1 cellular context compared by ENCODE assay signal in the genomic region with DNA sequence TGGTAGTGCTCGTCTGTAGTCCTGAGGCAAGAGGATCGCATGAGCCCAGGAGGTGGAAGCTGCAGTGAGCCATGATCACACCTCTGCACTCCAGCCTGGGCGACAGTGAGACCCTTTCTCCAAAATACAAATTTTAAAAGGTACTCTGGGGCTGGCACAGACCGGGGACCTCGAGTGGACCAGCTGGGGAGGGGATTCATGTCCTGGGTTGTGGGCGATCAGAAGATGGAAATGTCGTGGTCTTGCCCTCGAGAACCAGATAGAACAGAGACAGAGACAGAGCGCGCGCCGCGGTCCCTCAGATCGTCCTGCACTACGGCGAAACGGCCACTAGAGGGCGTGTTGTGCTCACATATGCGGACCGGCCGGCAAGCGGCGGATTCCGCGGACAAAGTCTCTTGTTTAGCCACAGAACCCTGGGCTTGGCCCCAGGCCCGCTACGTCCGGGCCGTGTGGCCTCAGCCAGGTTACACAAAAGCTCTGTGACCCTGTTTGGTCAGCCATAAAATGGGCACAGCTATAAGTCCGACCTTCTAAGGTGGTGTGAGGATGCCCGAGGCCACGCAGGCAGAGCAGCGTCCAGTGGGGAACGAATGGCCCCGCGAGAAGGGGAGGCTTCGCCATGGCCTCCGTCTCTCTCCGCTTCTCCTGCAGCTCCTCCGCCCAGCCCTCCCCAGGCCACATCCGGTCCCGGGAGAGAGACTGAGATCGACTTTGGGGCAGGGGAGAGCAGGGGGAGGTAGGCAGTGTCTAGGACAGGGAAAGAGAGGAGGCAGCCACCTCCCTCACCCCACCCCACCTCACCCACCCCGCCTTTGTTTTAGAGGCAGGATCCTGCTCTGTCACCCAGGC.
TF ChIP-seq lines count a peak whose summit lies in the region.

No MANE protein-coding gene starts in this region.

TF ChIP-seq in HepG2, 621 proteins besides CTCF, POLR2A, EP300 and RAD21 (continued from another document and continues in another):
- no peak for TF ChIP-seq ZBTB39 (CRISPR knock-in tag; IDR thresholded peaks at IDR 0.05)
- TF ChIP-seq TRIM24 (CRISPR knock-in tag; IDR thresholded peaks at IDR 0.05), result no peak
- peak; percentile 81; the same call in 1 of the 2 replicates for TF ChIP-seq CC2D1A (CRISPR knock-in tag; IDR thresholded peaks at IDR 0.05)
- no peak for TF ChIP-seq ZNF646 (CRISPR knock-in tag; IDR thresholded peaks at IDR 0.05)
- no peak for TF ChIP-seq CCAR2 (optimal IDR thresholded peaks at IDR 0.05; ENCODE audit: low read depth, low read length)
- TF ChIP-seq, protein P1, sequence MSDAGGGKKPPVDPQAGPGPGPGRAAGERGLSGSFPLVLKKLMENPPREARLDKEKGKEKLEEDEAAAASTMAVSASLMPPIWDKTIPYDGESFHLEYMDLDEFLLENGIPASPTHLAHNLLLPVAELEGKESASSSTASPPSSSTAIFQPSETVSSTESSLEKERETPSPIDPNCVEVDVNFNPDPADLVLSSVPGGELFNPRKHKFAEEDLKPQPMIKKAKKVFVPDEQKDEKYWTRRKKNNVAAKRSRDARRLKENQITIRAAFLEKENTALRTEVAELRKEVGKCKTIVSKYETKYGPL (CRISPR knock-in tag; IDR thresholded peaks at IDR 0.05), result no peak
- TF ChIP-seq, protein P2, sequence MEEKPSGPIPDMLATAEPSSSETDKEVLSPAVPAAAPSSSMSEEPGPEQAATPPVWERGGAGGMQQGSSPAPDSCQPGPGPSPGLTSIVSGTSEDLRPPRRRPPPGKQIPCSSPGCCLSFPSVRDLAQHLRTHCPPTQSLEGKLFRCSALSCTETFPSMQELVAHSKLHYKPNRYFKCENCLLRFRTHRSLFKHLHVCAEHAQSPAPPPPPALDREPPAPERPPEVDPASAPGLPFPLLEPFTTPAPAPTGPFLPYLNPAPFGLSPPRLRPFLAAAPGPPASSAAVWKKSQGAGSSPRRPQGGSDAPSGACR (CRISPR knock-in tag; IDR thresholded peaks at IDR 0.05), result no peak
- TF ChIP-seq ERF (CRISPR knock-in tag; IDR thresholded peaks at IDR 0.05), result no peak
- TF ChIP-seq MAX (IDR thresholded peaks at IDR 0.05), result peak; percentile 26; the same call in 1 of the 2 replicates
- TF ChIP-seq MXD4 (CRISPR knock-in tag; IDR thresholded peaks at IDR 0.05), result peak; percentile 66; the same call in 1 of the 2 replicates
- TF ChIP-seq ZNF569 (CRISPR knock-in tag; IDR thresholded peaks at IDR 0.05; ENCODE audit: borderline replicate concordance), result no peak
- TF ChIP-seq ZNF326 (CRISPR knock-in tag; IDR thresholded peaks at IDR 0.05; ENCODE audit: borderline replicate concordance), result no peak
- TF ChIP-seq ZKSCAN8 (CRISPR knock-in tag; IDR thresholded peaks at IDR 0.05; ENCODE audit: borderline replicate concordance), result 0 out of 2 replicates have a peak, but pooled peaks have one; percentile 61
- no peak for TF ChIP-seq MBNL3 (CRISPR knock-in tag; conservative IDR thresholded peaks at IDR 0.05)
- TF ChIP-seq ZMYM2 (CRISPR knock-in tag; IDR thresholded peaks at IDR 0.05), result peak; percentile 73; the same call in 1 of the 2 replicates
- TF ChIP-seq SNAI1 (CRISPR knock-in tag; IDR thresholded peaks at IDR 0.05; ENCODE audit: borderline replicate concordance), result no peak
- TF ChIP-seq SRSF4 (IDR thresholded peaks at IDR 0.05; ENCODE audit: low read depth, low read length, poor library complexity, severe bottlenecking), result no peak
- TF ChIP-seq, protein P3, sequence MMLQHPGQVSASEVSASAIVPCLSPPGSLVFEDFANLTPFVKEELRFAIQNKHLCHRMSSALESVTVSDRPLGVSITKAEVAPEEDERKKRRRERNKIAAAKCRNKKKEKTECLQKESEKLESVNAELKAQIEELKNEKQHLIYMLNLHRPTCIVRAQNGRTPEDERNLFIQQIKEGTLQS (CRISPR knock-in tag; IDR thresholded peaks at IDR 0.05), result no peak
- TF ChIP-seq MED8 (CRISPR knock-in tag; IDR thresholded peaks at IDR 0.05; ENCODE audit: insufficient replicate concordance), result no peak
- no peak for TF ChIP-seq TCF12 (IDR thresholded peaks at IDR 0.05)
- TF ChIP-seq TCF12 (CRISPR knock-in tag; IDR thresholded peaks at IDR 0.05), result no peak
- TF ChIP-seq MAFG (CRISPR knock-in tag; IDR thresholded peaks at IDR 0.05), result no peak
- no peak for TF ChIP-seq ZNF333 (CRISPR knock-in tag; IDR thresholded peaks at IDR 0.05; ENCODE audit: borderline replicate concordance)
- TF ChIP-seq RFXAP (CRISPR knock-in tag; IDR thresholded peaks at IDR 0.05; ENCODE audit: borderline replicate concordance), result peak; percentile 53; the same call in 1 of the 2 replicates
- peak; percentile 58; the same call in 1 of the 2 replicates for TF ChIP-seq GFI1 (CRISPR knock-in tag; IDR thresholded peaks at IDR 0.05; ENCODE audit: borderline replicate concordance)
- TF ChIP-seq PRDM10 (CRISPR knock-in tag; IDR thresholded peaks at IDR 0.05; ENCODE audit: low read depth), result no peak
- peak; percentile 60; the same call in 1 of the 2 replicates for TF ChIP-seq HINFP (CRISPR knock-in tag; IDR thresholded peaks at IDR 0.05; ENCODE audit: low read depth)
- TF ChIP-seq ZNF792 (CRISPR knock-in tag; IDR thresholded peaks at IDR 0.05), result no peak
- no peak for TF ChIP-seq REST (IDR thresholded peaks at IDR 0.05; ENCODE audit: borderline replicate concordance in 1 of 2, low read depth in 1 of 2, low read length in 2 of 2)
- no peak for TF ChIP-seq NR2F1 (CRISPR knock-in tag; IDR thresholded peaks at IDR 0.05)
- no peak for TF ChIP-seq RELA (CRISPR knock-in tag; IDR thresholded peaks at IDR 0.05)
- TF ChIP-seq RBFOX2 (IDR thresholded peaks at IDR 0.05; ENCODE audit: low read depth, low read length), result no peak
- TF ChIP-seq ZNF878 (CRISPR knock-in tag; IDR thresholded peaks at IDR 0.05), result no peak
- no peak; the same call in 1 of the 2 replicates for TF ChIP-seq HMG20B (CRISPR knock-in tag; conservative IDR thresholded peaks at IDR 0.05)
- TF ChIP-seq ZNF660 (CRISPR knock-in tag; IDR thresholded peaks at IDR 0.05; ENCODE audit: borderline replicate concordance, low read depth), result no peak
- TF ChIP-seq HHEX (CRISPR knock-in tag; IDR thresholded peaks at IDR 0.05), result no peak
- TF ChIP-seq SP5 (CRISPR knock-in tag; IDR thresholded peaks at IDR 0.05; ENCODE audit: borderline replicate concordance, low read depth), result no peak
